In genomic region chr2:232611559-232612218, GRCh38 we compare ENCODE assay signal across 1 cellular context.
TF ChIP-seq lines count a peak whose summit lies in the region.

No MANE protein-coding gene starts in this region.

TF ChIP-seq in HEK293, 187 proteins besides CTCF, POLR2A, EP300 and RAD21 (continued from another document):
- no peak for TF ChIP-seq ZNF274 (IDR thresholded peaks at IDR 0.05; ENCODE audit: low read length)
- TF ChIP-seq ZNF274 (tag by site-specific recombination; IDR thresholded peaks at IDR 0.05; ENCODE audit: borderline replicate concordance), result no peak
- no peak for TF ChIP-seq ZSCAN16 (tag by site-specific recombination; IDR thresholded peaks at IDR 0.05)
- TF ChIP-seq ZFP3 (tag by site-specific recombination; IDR thresholded peaks at IDR 0.05; ENCODE audit: low read depth), result no peak
- TF ChIP-seq ZNF600 (tag by site-specific recombination; IDR thresholded peaks at IDR 0.05), result peak; percentile 72
- TF ChIP-seq ZBTB48 (tag by site-specific recombination; IDR thresholded peaks at IDR 0.05), result 0 out of 2 replicates have a peak, but pooled peaks have one; percentile 33
- no peak for TF ChIP-seq ZNF830 (tag by site-specific recombination; IDR thresholded peaks at IDR 0.05; ENCODE audit: low read depth)
- TF ChIP-seq ZNF248 (tag by site-specific recombination; IDR thresholded peaks at IDR 0.05), result no peak
- no peak for TF ChIP-seq ZNF391 (tag by site-specific recombination; IDR thresholded peaks at IDR 0.05; ENCODE audit: borderline replicate concordance, low read depth)
- no peak for TF ChIP-seq ZNF544 (tag by site-specific recombination; IDR thresholded peaks at IDR 0.05)
- TF ChIP-seq ZNF223 (tag by site-specific recombination; IDR thresholded peaks at IDR 0.05), result no peak
- TF ChIP-seq HOXD13 (CRISPR knock-in tag; IDR thresholded peaks at IDR 0.05; ENCODE audit: borderline replicate concordance), result no peak
- TF ChIP-seq ZNF654 (tag by site-specific recombination; IDR thresholded peaks at IDR 0.05; ENCODE audit: low read depth), result peak; percentile 45
- TF ChIP-seq ZNF174 (tag by site-specific recombination; IDR thresholded peaks at IDR 0.05), result no peak
- no peak for TF ChIP-seq ZNF639 (tag by site-specific recombination; IDR thresholded peaks at IDR 0.05)
- TF ChIP-seq ZSCAN5A (tag by site-specific recombination; IDR thresholded peaks at IDR 0.05), result no peak
- peak; percentile 72 for TF ChIP-seq PRDM10 (tag by site-specific recombination; IDR thresholded peaks at IDR 0.05)
- peak; percentile 77 for TF ChIP-seq ZIC2 (tag by site-specific recombination; IDR thresholded peaks at IDR 0.05)
- TF ChIP-seq ZNF350 (tag by site-specific recombination; IDR thresholded peaks at IDR 0.05), result no peak
- 0 out of 2 replicates have a peak, but pooled peaks have one; percentile 8 for TF ChIP-seq SP2 (tag by site-specific recombination; IDR thresholded peaks at IDR 0.05)
- TF ChIP-seq PATZ1 (tag by site-specific recombination; IDR thresholded peaks at IDR 0.05), result peak; percentile 56
- 0 out of 2 replicates have a peak, but pooled peaks have one; percentile 5 for TF ChIP-seq ZNF768 (tag by site-specific recombination; IDR thresholded peaks at IDR 0.05)
- no peak for TF ChIP-seq KLF8 (tag by site-specific recombination; IDR thresholded peaks at IDR 0.05)
- no peak for TF ChIP-seq TSHZ1 (tag by site-specific recombination; IDR thresholded peaks at IDR 0.05; ENCODE audit: borderline replicate concordance)
- peak; percentile 71; the same call in 1 of the 2 replicates for TF ChIP-seq EGR2 (tag by site-specific recombination; IDR thresholded peaks at IDR 0.05; ENCODE audit: low read depth)
- TF ChIP-seq ZNF324 (tag by site-specific recombination; IDR thresholded peaks at IDR 0.05), result no peak
- TF ChIP-seq ZNF148 (tag by site-specific recombination; IDR thresholded peaks at IDR 0.05; ENCODE audit: borderline replicate concordance), result no peak
- no peak for TF ChIP-seq ZBTB7A (tag by site-specific recombination; IDR thresholded peaks at IDR 0.05; ENCODE audit: low read depth)
- no peak for TF ChIP-seq ZNF175 (tag by site-specific recombination; IDR thresholded peaks at IDR 0.05)
